Comparison of ENCODE assay signal across 16 cellular contexts in the genomic region with DNA sequence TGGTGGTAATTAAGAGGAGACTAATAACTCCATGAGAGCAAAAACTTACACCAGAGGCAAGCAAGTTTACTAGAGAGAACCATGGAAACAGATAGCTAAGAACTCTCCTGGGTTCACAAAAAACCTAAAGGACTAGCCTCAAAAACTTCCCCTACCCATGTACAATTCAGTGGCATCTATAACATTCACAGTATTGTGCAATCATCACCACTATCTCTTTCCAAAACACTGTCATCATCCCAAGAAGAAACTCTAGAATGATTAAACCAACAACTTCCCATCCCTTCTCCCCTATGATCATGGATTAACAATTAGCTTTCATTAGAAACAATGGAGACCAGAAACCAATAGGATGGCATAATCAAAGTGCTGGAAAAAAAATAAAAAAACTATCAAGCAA.
"Had no signal": no experiment of that assay in that cellular context is flagged by ENCODE, and none has a peak within 500 bp of the region (broad histone marks: within the 10 kb centered on the region; RNA-seq: fewer than 3 reads in every experiment).

No MANE protein-coding gene starts in this region.

- H3K36me3 ChIP-seq: esophagus squamous epithelium, heart right ventricle, right atrium auricular region, tibial artery, upper lobe of left lung, uterus had no signal

- DNase-seq: esophagus squamous epithelium; heart right ventricle; hypothalamus; kidney glomerular epithelial cell; mammary epithelial cell; natural killer cell; posterior cingulate gyrus; stimulated activated CD4-positive, alpha-beta T cell treated with anti-CD3 and anti-CD28 coated beads, Interleukin-2, amount 100 ng/mL, for 48 hours; stimulated activated CD8-positive, alpha-beta memory T cell treated with anti-CD3 and anti-CD28 coated beads, Interleukin-4, amount 100 ng/mL, for 48 hours; stimulated activated naive CD8-positive, alpha-beta T cell treated with anti-CD3 and anti-CD28 coated beads, Interleukin-15, Interleukin-2, amounts not matched to agents 100 U/mL and 50 U/mL, for 24 hours; tibial artery; upper lobe of left lung; uterus had no signal

- H3K4me1 ChIP-seq: esophagus squamous epithelium, heart right ventricle, right atrium auricular region, upper lobe of left lung, uterus had no signal

- H3K4me3 ChIP-seq: esophagus squamous epithelium, heart right ventricle, right atrium auricular region, smooth muscle cell, tibial artery, upper lobe of left lung, uterus had no signal

- H3K27me3 ChIP-seq: esophagus squamous epithelium, heart right ventricle, right atrium auricular region, tibial artery, upper lobe of left lung, uterus had no signal

- ATAC-seq: heart right ventricle; natural killer cell; stimulated activated effector memory CD8-positive, alpha-beta T cell treated with anti-CD3 and anti-CD28 coated beads, Interleukin-12 subunit alpha, Interleukin-12 subunit beta, amount 100 ng/mL, for 72 hours; stimulated activated naive CD8-positive, alpha-beta T cell treated with anti-CD3 and anti-CD28 coated beads, Interleukin-15, Interleukin-2, amounts not matched to agents 100 U/mL and 50 U/mL, for 24 hours had no signal

- H3K27ac ChIP-seq: esophagus squamous epithelium, heart right ventricle, right atrium auricular region, tibial artery, upper lobe of left lung, uterus had no signal

- H3K9me3 ChIP-seq: esophagus squamous epithelium, heart right ventricle, right atrium auricular region, tibial artery, upper lobe of left lung, uterus had no signal
